ENCODE assay signal across 19 cellular contexts in genomic region chr15:60703196-60703933, GRCh38.
DNase-seq lines count a peak whose midpoint lies in the region; ATAC-seq and TF ChIP-seq lines count a peak whose summit lies in the region.
"Had no signal": no experiment of that assay in that cellular context is flagged by ENCODE, and none has a peak within 500 bp of the region (broad histone marks: within the 10 kb centered on the region; RNA-seq: fewer than 3 reads in every experiment).

No MANE protein-coding gene starts in this region.

- no peak for TF ChIP-seq EP300 in transverse colon (IDR thresholded peaks at IDR 0.05; ENCODE audit: low read depth)

- H3K27ac Mint-ChIP-seq in T-helper 17 cell: peak overlapping the region; percentile 99
- H3K27ac Mint-ChIP-seq in effector memory CD8-positive, alpha-beta T cell: peak overlapping the region; percentile 4 to 84
- H3K27ac Mint-ChIP-seq: GM23338 had no signal

- peaks cover 0 to 6% of the 10 kb centered on the region in 2 donors for H3K9me3 Mint-ChIP-seq in effector memory CD8-positive, alpha-beta T cell

- H3K36me3 Mint-ChIP-seq in T-helper 17 cell (ENCODE audit: low read depth): peaks cover 2% of the 10 kb centered on the region
- no peaks in the 10 kb centered on the region for H3K36me3 Mint-ChIP-seq in effector memory CD8-positive, alpha-beta T cell (ENCODE audit: insufficient read depth)

- ATAC-seq in Right ventricle myocardium superior (ENCODE audit: poor library complexity) (peak; percentile 51), heart right ventricle (no peak), T-helper 17 cell (peak; percentile 12), HG02852 (IDR thresholded peaks at IDR 0.05; ENCODE audit: unreplicated experiment) (no peak), GM18867 (IDR thresholded peaks at IDR 0.05; ENCODE audit: unreplicated experiment) (no peak)
- peak; percentile 17 for ATAC-seq in effector memory CD8-positive, alpha-beta T cell (replicated peaks)
- ATAC-seq: GM23338, HCT116, K562 had no signal

- WGBS in heart right ventricle, 2 donors: 67 to 77% methylated on average over 6 of the region's 6 CpGs
- 75 to 80% methylated on average over 2 to 6 of the region's 6 CpGs for whole genome bisulfite sequencing in transverse colon (ENCODE audit: low coverage in 1 of 2), 2 donors

- H3K27ac ChIP-seq in heart right ventricle: no peak overlapping the region
- no peak overlapping the region for H3K27ac ChIP-seq in transverse colon
- H3K27ac ChIP-seq: C4-2B, PC-9, SJSA1 had no signal

- intact Hi-C loops in Right ventricle myocardium superior (cut with DNase I) (no loop called here), heart right ventricle (cut with DNase I) (no loop called here), transverse colon (cut with DNase I; ENCODE audit: low total_unique reads) (no loop called here)

- in situ Hi-C loops in transverse colon (cut with MboI; ENCODE audit: low pct_ligation_motif_present in 1 of 4, low pct_unique_long_range_greater_than_20kb in 1 of 4, low sequenced_read_pairs in 3 of 4): no loop called here

- DNase-seq in Right ventricle myocardium superior (no peak), heart right ventricle (no peak), T-helper 17 cell (no peak), transverse colon (no peak)
- DNase-seq in effector memory CD8-positive, alpha-beta T cell: no peak
- no peak for DNase-seq in central memory CD4-positive, alpha-beta T cell
- DNase-seq: Calu3, DMS79, NCI-H187, NCI-H345, NCI-H526 treated with DMSO at 0.1 percent for 48 hours, PC-9 had no signal

- H3K4me3 ChIP-seq in heart right ventricle: no peak overlapping the region
- H3K4me3 ChIP-seq in transverse colon: no peak overlapping the region
- H3K4me3 ChIP-seq: GM23338, K562, PC-9, SJSA1 had no signal

- H3K4me1 ChIP-seq in heart right ventricle: peaks cover 0 to 15% (median 0%) of the 10 kb centered on the region in 9 donors
- H3K4me1 ChIP-seq in transverse colon: peaks cover 0 to 14% (median 0%) of the 10 kb centered on the region in 4 donors

- peak overlapping the region; percentile 83 for H3K4me3 Mint-ChIP-seq in T-helper 17 cell
- peak overlapping the region; percentile 38 to 60 for H3K4me3 Mint-ChIP-seq in effector memory CD8-positive, alpha-beta T cell
- H3K4me3 Mint-ChIP-seq: GM23338 had no signal

- no peaks in the 10 kb centered on the region for H3K27me3 Mint-ChIP-seq in T-helper 17 cell
- H3K27me3 Mint-ChIP-seq in effector memory CD8-positive, alpha-beta T cell: no peaks in the 10 kb centered on the region

- H3K36me3 ChIP-seq in heart right ventricle (no peaks in the 10 kb centered on the region), transverse colon (no peaks in the 10 kb centered on the region)
- H3K36me3 ChIP-seq: SJSA1 had no signal

- H3K9me3 ChIP-seq in heart right ventricle (no peaks in the 10 kb centered on the region), T-helper 17 cell (ENCODE audit: control insufficient read depth, low read length, poor library complexity, severe bottlenecking) (no peaks in the 10 kb centered on the region), transverse colon (no peaks in the 10 kb centered on the region)
- H3K9me3 ChIP-seq: SJSA1 had no signal

- TF ChIP-seq CTCF in heart right ventricle (IDR thresholded peaks at IDR 0.05) (no peak), transverse colon (IDR thresholded peaks at IDR 0.05) (no peak)

- no peaks in the 10 kb centered on the region for H3K27me3 ChIP-seq in heart right ventricle
- H3K27me3 ChIP-seq in transverse colon: no peaks in the 10 kb centered on the region
- H3K27me3 ChIP-seq: SJSA1 had no signal

- peaks cover 61% of the 10 kb centered on the region for H3K4me1 Mint-ChIP-seq in T-helper 17 cell
- H3K4me1 Mint-ChIP-seq in effector memory CD8-positive, alpha-beta T cell (ENCODE audit: low read depth in 2 of 2): peaks cover 24 to 25% of the 10 kb centered on the region in 2 donors

- TF ChIP-seq POLR2A in transverse colon (IDR thresholded peaks at IDR 0.05): no peak

Comparison
In these comparisons a context has a peak if more than half of its experiments do, and no peak if none do; other contexts are left out.
1. ATAC-seq: peak in Right ventricle myocardium superior (single experiment), T-helper 17 cell (single experiment) and effector memory CD8-positive, alpha-beta T cell (single experiment); none in heart right ventricle (0 of 8), HG02852 (single experiment) and GM18867 (single experiment).